ENCODE assay signal across 24 cellular contexts in genomic region chr7:66454600-66455225, GRCh38.
DNase-seq lines count a peak whose midpoint lies in the region; TF ChIP-seq lines count a peak whose summit lies in the region.
"Had no signal": no experiment of that assay in that cellular context is flagged by ENCODE, and none has a peak within 500 bp of the region (broad histone marks: within the 10 kb centered on the region; RNA-seq: fewer than 3 reads in every experiment).

No MANE protein-coding gene starts in this region.

- peak overlapping the region in 8 of 11 experiments; percentile 6 to 69 (median 48); a peak in 15 of 22 replicates for H3K27ac ChIP-seq in BLaER1 treated with 17β-estradiol and CSF1 and Interleukin-3, amounts not matched to agents 10 nM and 100 nM
- H3K27ac ChIP-seq in tibial artery, result no peak overlapping the region
- H3K27ac ChIP-seq: foreskin keratinocyte, heart right ventricle, thoracic aorta, vagina had no signal

- peaks cover 14% of the 10 kb centered on the region for H3K4me1 Mint-ChIP-seq in activated CD4-positive, alpha-beta T cell treated with anti-CD3 and anti-CD28 coated beads, Interleukin-2, amount 10 ng/mL, durations not matched to agents 7 days and 5 days
- H3K4me1 Mint-ChIP-seq in immature natural killer cell, result peaks cover 7 to 17% of the 10 kb centered on the region in 2 donors

- H3K4me3 ChIP-seq in BLaER1 treated with 17β-estradiol and CSF1 and Interleukin-3, amounts not matched to agents 10 nM and 100 nM, result no peak overlapping the region
- H3K4me3 ChIP-seq in NB4 (ENCODE audit: low read depth, low read length), result no peak overlapping the region
- no peak overlapping the region for H3K4me3 ChIP-seq in tibial artery
- H3K4me3 ChIP-seq: heart right ventricle, smooth muscle cell, thoracic aorta, vagina had no signal

- H3K9me3 ChIP-seq in BLaER1 treated with 17β-estradiol and CSF1 and Interleukin-3, amounts not matched to agents 10 nM and 100 nM (replicated peaks in 1 of 11), result no peaks in the 10 kb centered on the region
- no peaks in the 10 kb centered on the region for H3K9me3 ChIP-seq in tibial artery
- H3K9me3 ChIP-seq: heart right ventricle, thoracic aorta, vagina had no signal

- DNase-seq in activated CD4-positive, alpha-beta T cell treated with anti-CD3 and anti-CD28 coated beads for 48 hours, result peak; percentile 8
- no peak for DNase-seq in activated CD4-positive, alpha-beta T cell treated with anti-CD3 and anti-CD28 coated beads, Interleukin-2, amount 10 ng/mL, durations not matched to agents 7 days and 5 days
- DNase-seq in NB4 (ENCODE audit: low read depth) (peak; percentile 28), immature natural killer cell (no peak), cortex of kidney (lab: John Stamatoyannopoulos, UW) (no peak), tibial artery (no peak), NCI-H2029 treated with DMSO at 0.1 percent for 48 hours (lab: John Stamatoyannopoulos, UW) (no peak)
- DNase-seq: activated CD4-positive, alpha-beta T cell treated with anti-CD3 and anti-CD28 coated beads, Interleukin-2, amount 50 U/mL, for 1 hour; activated gamma-delta T cell treated with Interleukin-2 at 50 U/mL for 16 hours; C1 segment of cervical spinal cord; DND-41; effector memory CD4-positive, alpha-beta T cell; erythroblast; foreskin keratinocyte; heart right ventricle; mesendoderm; NCI-H1417; NCI-H446; SW 1271 had no signal

- intact Hi-C loops in tibial artery (cut with DNase I; ENCODE audit: low total_unique reads), result no loop called here

- CTCF ChIA-PET in activated CD4-positive, alpha-beta T cell treated with anti-CD3 and anti-CD28 coated beads, Interleukin-2, amount 10 ng/mL, durations not matched to agents 7 days and 5 days (lab: Charles Lee), result no interaction called here

- H3K36me3 Mint-ChIP-seq in activated CD4-positive, alpha-beta T cell treated with anti-CD3 and anti-CD28 coated beads, Interleukin-2, amount 10 ng/mL, durations not matched to agents 7 days and 5 days (ENCODE audit: low read depth), result peaks cover 2% of the 10 kb centered on the region
- peaks cover 6 to 29% (median 13%) of the 10 kb centered on the region in 3 donors for H3K36me3 Mint-ChIP-seq in immature natural killer cell

- no peaks in the 10 kb centered on the region for H3K36me3 ChIP-seq in BLaER1 treated with 17β-estradiol and CSF1 and Interleukin-3, amounts not matched to agents 10 nM and 100 nM
- peaks cover 0 to 7% (median 2%) of the 10 kb centered on the region in 3 donors for H3K36me3 ChIP-seq in tibial artery
- H3K36me3 ChIP-seq: thoracic aorta, vagina had no signal

- peak overlapping the region; percentile 17 to 69 (median 56) for H3K4me2 ChIP-seq in BLaER1 treated with 17β-estradiol and CSF1 and Interleukin-3, amounts not matched to agents 10 nM and 100 nM
- H3K4me2 ChIP-seq: smooth muscle cell had no signal

- no peaks in the 10 kb centered on the region for H3K27me3 ChIP-seq in BLaER1 treated with 17β-estradiol and CSF1 and Interleukin-3, amounts not matched to agents 10 nM and 100 nM
- no peaks in the 10 kb centered on the region for H3K27me3 ChIP-seq in tibial artery
- H3K27me3 ChIP-seq: foreskin keratinocyte, heart right ventricle, vagina had no signal

- H3K27ac Mint-ChIP-seq in activated CD4-positive, alpha-beta T cell treated with anti-CD3 and anti-CD28 coated beads, Interleukin-2, amount 10 ng/mL, durations not matched to agents 7 days and 5 days, result no peak overlapping the region
- H3K27ac Mint-ChIP-seq in immature natural killer cell, result peak overlapping the region in 4 of 6 donors; percentile 2 to 53 (median 6)
- H3K27ac Mint-ChIP-seq: stimulated activated memory B cell treated with anti-CD40 and anti-IgM and Interleukin-4, amounts not matched to agents 10 μg/mL and 1 μg/mL and 100 μg/mL, for 72 hours had no signal

- H4K20me1 ChIP-seq in BLaER1 treated with 17β-estradiol and CSF1 and Interleukin-3, amounts not matched to agents 10 nM and 100 nM, result no peaks in the 10 kb centered on the region

- no peak overlapping the region; a peak in 1 of 22 replicates for H3K9ac ChIP-seq in BLaER1 treated with 17β-estradiol and CSF1 and Interleukin-3, amounts not matched to agents 10 nM and 100 nM

- no peaks in the 10 kb centered on the region for H3K9me3 Mint-ChIP-seq in activated CD4-positive, alpha-beta T cell treated with anti-CD3 and anti-CD28 coated beads, Interleukin-2, amount 10 ng/mL, durations not matched to agents 7 days and 5 days
- H3K9me3 Mint-ChIP-seq in immature natural killer cell, result no peaks in the 10 kb centered on the region
- H3K9me3 Mint-ChIP-seq: stimulated activated memory B cell treated with anti-CD40 and anti-IgM and Interleukin-4, amounts not matched to agents 10 μg/mL and 1 μg/mL and 100 μg/mL, for 72 hours had no signal

- H3K27me3 Mint-ChIP-seq in activated CD4-positive, alpha-beta T cell treated with anti-CD3 and anti-CD28 coated beads, Interleukin-2, amount 10 ng/mL, durations not matched to agents 7 days and 5 days, result no peaks in the 10 kb centered on the region
- no peaks in the 10 kb centered on the region for H3K27me3 Mint-ChIP-seq in immature natural killer cell (ENCODE audit: low read depth in 3 of 3)
- H3K27me3 Mint-ChIP-seq: stimulated activated memory B cell treated with anti-CD40 and anti-IgM and Interleukin-4, amounts not matched to agents 10 μg/mL and 1 μg/mL and 100 μg/mL, for 72 hours had no signal

- POLR2A ChIA-PET in activated CD4-positive, alpha-beta T cell treated with anti-CD3 and anti-CD28 coated beads, Interleukin-2, amount 10 ng/mL, durations not matched to agents 7 days and 5 days (lab: Charles Lee), result no interaction called here

- no peak for TF ChIP-seq CTCF in NB4 (IDR thresholded peaks at IDR 0.05; ENCODE audit: low read depth, low read length)
- TF ChIP-seq CTCF in tibial artery (IDR thresholded peaks at IDR 0.05), result no peak

- H3K4me3 Mint-ChIP-seq in activated CD4-positive, alpha-beta T cell treated with anti-CD3 and anti-CD28 coated beads, Interleukin-2, amount 10 ng/mL, durations not matched to agents 7 days and 5 days, result no peak overlapping the region
- H3K4me3 Mint-ChIP-seq in immature natural killer cell, result peak overlapping the region in 1 of 5 donors; percentile 6
- H3K4me3 Mint-ChIP-seq: stimulated activated memory B cell treated with anti-CD40 and anti-IgM and Interleukin-4, amounts not matched to agents 10 μg/mL and 1 μg/mL and 100 μg/mL, for 72 hours had no signal

- no peak for TF ChIP-seq POLR2A in NB4 (IDR thresholded peaks at IDR 0.05; ENCODE audit: extremely low read depth, insufficient read length)

- H3K4me1 ChIP-seq in BLaER1 treated with 17β-estradiol and CSF1 and Interleukin-3, amounts not matched to agents 10 nM and 100 nM, result peaks cover 41 to 54% (median 50%) of the 10 kb centered on the region in 10 experiments
- no peaks in the 10 kb centered on the region for H3K4me1 ChIP-seq in tibial artery
- H3K4me1 ChIP-seq: foreskin keratinocyte, vagina had no signal

Comparison
In these comparisons a context has a peak if more than half of its experiments do, and no peak if none do; other contexts are left out.
1. DNase-seq: peak in activated CD4-positive, alpha-beta T cell treated with anti-CD3 and anti-CD28 coated beads for 48 hours (single experiment) and NB4 (single experiment); none in activated CD4-positive, alpha-beta T cell treated with anti-CD3 and anti-CD28 coated beads, Interleukin-2, amount 10 ng/mL, durations not matched to agents 7 days and 5 days (single experiment), immature natural killer cell (0 of 3), cortex of kidney (single experiment), tibial artery (0 of 2) and NCI-H2029 treated with DMSO at 0.1 percent for 48 hours (single experiment).
2. H3K27ac ChIP-seq: peak in BLaER1 treated with 17β-estradiol and CSF1 and Interleukin-3, amounts not matched to agents 10 nM and 100 nM (8 of 11); none in tibial artery (0 of 2).